32 cellular contexts compared by ENCODE assay signal in genomic region chr14:94408546-94409095, GRCh38. TPM values are rescaled to one million over a fixed set of nuclear protein-coding genes. Genes with fewer than 3 reads are reported as not detected.
"Had no signal": no experiment of that assay in that cellular context is flagged by ENCODE, and none has a peak within 500 bp of the region (broad histone marks: within the 10 kb centered on the region; RNA-seq: fewer than 3 reads in every experiment).

No MANE protein-coding gene starts in this region.

- H2AFZ ChIP-seq: hepatocyte, parathyroid adenoma had no signal

- H3K4me1 ChIP-seq: ascending aorta, gastrocnemius medialis, left ventricle myocardium inferior, parathyroid adenoma, psoas muscle, stomach, suprapubic skin, tibial artery had no signal

- H3K36me3 ChIP-seq: ascending aorta, gastrocnemius medialis, left ventricle myocardium inferior, stomach, suprapubic skin, tibial artery had no signal

- H3K27ac ChIP-seq: ascending aorta, gastrocnemius medialis, hepatocyte, left ventricle myocardium inferior, parathyroid adenoma, psoas muscle, stomach, suprapubic skin, tibial artery had no signal

- H3K27me3 ChIP-seq: ascending aorta, gastrocnemius medialis, hepatocyte, stomach, tibial artery had no signal

- H3K36me3 Mint-ChIP-seq: activated naive CD8-positive, alpha-beta T cell treated with anti-CD3 and anti-CD28 coated beads for 36 hours; mesothelial cell of epicardium; stimulated activated naive B cell treated with anti-CD40 and anti-IgM and Interleukin-4, amounts not matched to agents 10 μg/mL and 1 μg/mL and 100 μg/mL, for 72 hours had no signal

- H3K4me3 ChIP-seq: ascending aorta, gastrocnemius medialis, hepatocyte, left ventricle myocardium inferior, lung, psoas muscle, smooth muscle cell, stomach, suprapubic skin, tibial artery had no signal

- H3K9me3 Mint-ChIP-seq: T-helper 2 cell treated with Interferon-gamma antibody and Interleukin-4, amounts not matched to agents 5 μg/mL and 100 μg/mL, for 36 hours had no signal

- H3K27ac Mint-ChIP-seq: activated CD4-positive, alpha-beta T cell treated with anti-CD3 and anti-CD28 coated beads for 36 hours; activated naive CD4-positive, alpha-beta T cell treated with anti-CD3 and anti-CD28 coated beads for 36 hours; activated naive CD8-positive, alpha-beta T cell treated with anti-CD3 and anti-CD28 coated beads for 36 hours; mesothelial cell of epicardium; naive B cell; stimulated activated naive B cell treated with anti-CD40 and anti-IgM and Interleukin-4, amounts not matched to agents 10 μg/mL and 1 μg/mL and 100 μg/mL, for 72 hours; T-helper 2 cell treated with Interferon-gamma antibody and Interleukin-4, amounts not matched to agents 5 μg/mL and 100 μg/mL, for 36 hours had no signal

- H3K4me1 Mint-ChIP-seq: activated naive CD8-positive, alpha-beta T cell treated with anti-CD3 and anti-CD28 coated beads for 36 hours; mesothelial cell of epicardium; naive B cell; stimulated activated naive B cell treated with anti-CD40 and anti-IgM and Interleukin-4, amounts not matched to agents 10 μg/mL and 1 μg/mL and 100 μg/mL, for 72 hours had no signal

- H3K4me2 ChIP-seq: hepatocyte, smooth muscle cell had no signal

- H3K9me3 ChIP-seq: gastrocnemius medialis, suprapubic skin had no signal

- H3K9ac ChIP-seq: parathyroid adenoma had no signal

- ATAC-seq: activated CD4-positive, alpha-beta T cell treated with anti-CD3 and anti-CD28 coated beads for 36 hours; esophagus mucosa; gastrocnemius medialis; psoas muscle; stimulated activated naive B cell treated with anti-CD40 and anti-IgM and Interleukin-4, amounts not matched to agents 10 μg/mL and 1 μg/mL and 100 μg/mL, for 72 hours had no signal

- H3K79me2 ChIP-seq: hepatocyte, parathyroid adenoma had no signal

- DNase-seq: activated CD4-positive, alpha-beta T cell treated with anti-CD3 and anti-CD28 coated beads for 36 hours; activated CD4-positive, alpha-beta T cell treated with anti-CD3 and anti-CD28 coated beads, Interleukin-2, amount 50 U/mL, for 48 hours; activated CD4-positive, CD25-positive, alpha-beta regulatory T cell; activated CD8-positive, alpha-beta memory T cell treated with anti-CD3 and anti-CD28 coated beads for 24 hours; activated effector memory CD4-positive, alpha-beta T cell treated with anti-CD3 and anti-CD28 coated beads, Interleukin-2, amount 50 U/mL, for 16 hours; activated naive CD4-positive, alpha-beta T cell treated with anti-CD3 and anti-CD28 coated beads for 36 hours; activated naive CD8-positive, alpha-beta T cell treated with anti-CD3 and anti-CD28 coated beads for 36 hours; cortex of kidney; gastrocnemius medialis; islet precursor cell; left ventricle myocardium inferior; naive B cell; psoas muscle; stimulated activated CD4-positive, alpha-beta T cell treated with anti-CD3 and anti-CD28 coated beads, Interleukin-1b, Interleukin-23, amount 100 ng/mL, for 48 hours; stimulated activated CD4-positive, alpha-beta T cell treated with anti-CD3 and anti-CD28 coated beads, Interleukin-4, amount 100 ng/mL, for 4 hours; stimulated activated naive B cell treated with anti-CD40 and anti-IgM and Interleukin-4, amounts not matched to agents 10 μg/mL and 1 μg/mL and 100 μg/mL, for 72 hours; stomach; T-helper 1 cell; tibial artery had no signal

- H3K4me3 Mint-ChIP-seq: activated CD4-positive, alpha-beta T cell treated with anti-CD3 and anti-CD28 coated beads for 36 hours; activated naive CD4-positive, alpha-beta T cell treated with anti-CD3 and anti-CD28 coated beads for 36 hours; activated naive CD8-positive, alpha-beta T cell treated with anti-CD3 and anti-CD28 coated beads for 36 hours; mesothelial cell of epicardium; naive B cell; stimulated activated naive B cell treated with anti-CD40 and anti-IgM and Interleukin-4, amounts not matched to agents 10 μg/mL and 1 μg/mL and 100 μg/mL, for 72 hours; T-helper 2 cell treated with Interferon-gamma antibody and Interleukin-4, amounts not matched to agents 5 μg/mL and 100 μg/mL, for 36 hours had no signal

RNA-seq across cellular contexts. Expression of gene SERPINA1, which starts 20.2 kb away (rescaled TPM):
- polyA plus RNA-seq: neural cell had no signal

RNA-seq across cellular contexts. Expression of gene SERPINA2, which starts 42.1 kb away (rescaled TPM):
- total RNA-seq: activated CD4-positive, alpha-beta T cell treated with anti-CD3 and anti-CD28 coated beads for 36 hours; activated naive CD4-positive, alpha-beta T cell treated with anti-CD3 and anti-CD28 coated beads for 36 hours; activated naive CD8-positive, alpha-beta T cell treated with anti-CD3 and anti-CD28 coated beads for 36 hours; ascending aorta; cardiac septum; cerebellum; esophagus mucosa; gastrocnemius medialis; hepatocyte; left ventricle myocardium inferior; lung; mesothelial cell of epicardium; psoas muscle; smooth muscle cell; stomach; suprapubic skin; ureter had no signal
- polyA plus RNA-seq: hepatocyte, neural cell, psoas muscle, smooth muscle cell, stomach had no signal

RNA-seq across cellular contexts. Expression of gene SERPINA11, which starts 44.0 kb away (rescaled TPM):
- total RNA-seq: activated CD4-positive, alpha-beta T cell treated with anti-CD3 and anti-CD28 coated beads for 36 hours; activated naive CD4-positive, alpha-beta T cell treated with anti-CD3 and anti-CD28 coated beads for 36 hours; activated naive CD8-positive, alpha-beta T cell treated with anti-CD3 and anti-CD28 coated beads for 36 hours; ascending aorta; cardiac septum; cerebellum; left ventricle myocardium inferior; mesothelial cell of epicardium; psoas muscle; smooth muscle cell; stomach; suprapubic skin; ureter had no signal
- polyA plus RNA-seq: neural cell, psoas muscle, smooth muscle cell had no signal
